In the genomic region with DNA sequence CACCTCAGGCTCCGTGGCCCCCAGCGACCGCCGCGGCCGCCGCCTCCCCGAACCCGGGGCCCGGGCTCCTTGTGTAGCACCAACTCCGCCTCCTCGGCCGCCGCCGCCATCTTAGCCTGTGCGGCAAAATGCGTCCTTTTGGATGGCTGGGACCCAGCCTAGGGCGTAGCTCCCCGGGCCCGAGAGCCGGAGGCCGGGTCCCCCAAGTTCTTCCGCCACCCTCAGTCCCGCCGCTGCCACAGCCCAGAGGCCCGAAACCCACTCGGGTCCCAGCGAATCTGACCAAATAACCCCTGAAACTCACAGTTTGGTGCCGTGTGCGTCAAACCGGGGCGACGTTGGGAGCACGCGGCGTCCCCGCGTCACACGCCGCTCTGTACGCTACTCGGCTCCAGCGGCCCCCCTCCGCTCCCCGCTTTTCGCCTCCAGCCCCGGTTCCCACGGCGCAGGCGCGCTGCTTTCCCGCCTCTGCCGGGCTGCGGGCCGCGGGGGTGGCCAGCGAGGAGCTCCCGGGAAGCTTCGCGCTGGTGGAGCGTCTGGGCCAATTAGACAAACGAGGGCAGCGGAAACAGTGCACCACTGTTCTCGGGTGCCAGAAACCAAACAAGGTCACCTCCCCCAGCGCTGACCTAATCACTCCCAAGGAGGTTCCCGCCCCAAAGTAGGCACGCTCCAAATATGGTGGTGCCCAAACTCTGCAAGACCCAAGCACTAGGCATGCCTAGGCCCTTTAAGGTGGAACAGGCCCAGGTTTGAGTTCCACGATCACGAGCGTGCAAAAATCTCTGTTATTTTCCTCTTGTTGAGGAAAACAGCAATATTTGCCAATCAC, we compare ENCODE assay signal across 1 cellular context.
TF ChIP-seq lines count a peak whose summit lies in the region.

A gene (minus strand): TSS at position 350 of the 832 bp plus-strand sequence. CDS start 39,682 bp downstream, outside the sequence.

TF ChIP-seq in HepG2, 621 proteins besides CTCF, POLR2A, EP300 and RAD21 (continued from another document and continues in another):
- TF ChIP-seq, protein P1, sequence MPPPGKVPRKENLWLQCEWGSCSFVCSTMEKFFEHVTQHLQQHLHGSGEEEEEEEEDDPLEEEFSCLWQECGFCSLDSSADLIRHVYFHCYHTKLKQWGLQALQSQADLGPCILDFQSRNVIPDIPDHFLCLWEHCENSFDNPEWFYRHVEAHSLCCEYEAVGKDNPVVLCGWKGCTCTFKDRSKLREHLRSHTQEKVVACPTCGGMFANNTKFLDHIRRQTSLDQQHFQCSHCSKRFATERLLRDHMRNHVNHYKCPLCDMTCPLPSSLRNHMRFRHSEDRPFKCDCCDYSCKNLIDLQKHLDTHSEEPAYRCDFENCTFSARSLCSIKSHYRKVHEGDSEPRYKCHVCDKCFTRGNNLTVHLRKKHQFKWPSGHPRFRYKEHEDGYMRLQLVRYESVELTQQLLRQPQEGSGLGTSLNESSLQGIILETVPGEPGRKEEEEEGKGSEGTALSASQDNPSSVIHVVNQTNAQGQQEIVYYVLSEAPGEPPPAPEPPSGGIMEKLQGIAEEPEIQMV (CRISPR knock-in tag; IDR thresholded peaks at IDR 0.05; ENCODE audit: low read depth), result peak; percentile 81
- TF ChIP-seq THYN1 (CRISPR knock-in tag; IDR thresholded peaks at IDR 0.05; ENCODE audit: borderline replicate concordance, low read depth) (no peak), ZNF431 (CRISPR knock-in tag; IDR thresholded peaks at IDR 0.05; ENCODE audit: borderline replicate concordance, low read depth) (peak; percentile 66), HNRNPL (IDR thresholded peaks at IDR 0.05; ENCODE audit: low read depth, low read length) (no peak; the same call in 1 of the 2 replicates), PPARG (CRISPR knock-in tag; conservative IDR thresholded peaks at IDR 0.05) (0 out of 2 replicates have a peak, but pooled peaks have one; percentile 32), ZSCAN21 (CRISPR knock-in tag; IDR thresholded peaks at IDR 0.05; ENCODE audit: borderline replicate concordance) (peak; percentile 71), KLF12 (CRISPR knock-in tag; IDR thresholded peaks at IDR 0.05; ENCODE audit: borderline replicate concordance) (peak; percentile 39; the same call in 1 of the 2 replicates), ZNF761 (CRISPR knock-in tag; conservative IDR thresholded peaks at IDR 0.05) (peak; percentile 92), PCBP1 (IDR thresholded peaks at IDR 0.05; ENCODE audit: borderline replicate concordance, low read depth, low read length) (no peak), ONECUT2 (CRISPR knock-in tag; IDR thresholded peaks at IDR 0.05) (no peak), KDM3A (CRISPR knock-in tag; IDR thresholded peaks at IDR 0.05; ENCODE audit: low read depth) (peak; percentile 67; the same call in 1 of the 2 replicates), NFKB2 (CRISPR knock-in tag; IDR thresholded peaks at IDR 0.05; ENCODE audit: borderline replicate concordance) (peak; percentile 97), MLLT10 (CRISPR knock-in tag; IDR thresholded peaks at IDR 0.05) (no peak), RAD51 (IDR thresholded peaks at IDR 0.05; ENCODE audit: borderline replicate concordance) (no peak), SETDB1 (CRISPR knock-in tag; IDR thresholded peaks at IDR 0.05; ENCODE audit: borderline replicate concordance) (peak; percentile 63; the same call in 1 of the 2 replicates), NR2F1 (CRISPR knock-in tag; IDR thresholded peaks at IDR 0.05) (no peak), ZNF577 (CRISPR knock-in tag; IDR thresholded peaks at IDR 0.05; ENCODE audit: borderline replicate concordance, low read depth) (no peak), KLF11 (CRISPR knock-in tag; IDR thresholded peaks at IDR 0.05) (peak; percentile 88), ZNF670 (CRISPR knock-in tag; IDR thresholded peaks at IDR 0.05; ENCODE audit: borderline replicate concordance) (peak; percentile 84; the same call in 1 of the 2 replicates), ZNF550 (CRISPR knock-in tag; IDR thresholded peaks at IDR 0.05; ENCODE audit: borderline replicate concordance) (peak; percentile 51; the same call in 1 of the 2 replicates), CEBPG (CRISPR knock-in tag; IDR thresholded peaks at IDR 0.05) (peak; percentile 59; the same call in 1 of the 2 replicates), ARID2 (CRISPR knock-in tag; IDR thresholded peaks at IDR 0.05; ENCODE audit: borderline replicate concordance) (peak; percentile 58; the same call in 1 of the 2 replicates), ZMAT3 (CRISPR knock-in tag; conservative IDR thresholded peaks at IDR 0.05) (peak; percentile 93), MIXL1 (CRISPR knock-in tag; IDR thresholded peaks at IDR 0.05) (peak; percentile 91), ZSCAN31 (CRISPR knock-in tag; IDR thresholded peaks at IDR 0.05; ENCODE audit: low read depth) (no peak), ZNF547 (CRISPR knock-in tag; IDR thresholded peaks at IDR 0.05) (peak; percentile 93), ZNF543 (CRISPR knock-in tag; IDR thresholded peaks at IDR 0.05) (peak; percentile 92), U2AF2 (IDR thresholded peaks at IDR 0.05; ENCODE audit: low read depth, low read length) (no peak)
- TF ChIP-seq, protein P2, sequence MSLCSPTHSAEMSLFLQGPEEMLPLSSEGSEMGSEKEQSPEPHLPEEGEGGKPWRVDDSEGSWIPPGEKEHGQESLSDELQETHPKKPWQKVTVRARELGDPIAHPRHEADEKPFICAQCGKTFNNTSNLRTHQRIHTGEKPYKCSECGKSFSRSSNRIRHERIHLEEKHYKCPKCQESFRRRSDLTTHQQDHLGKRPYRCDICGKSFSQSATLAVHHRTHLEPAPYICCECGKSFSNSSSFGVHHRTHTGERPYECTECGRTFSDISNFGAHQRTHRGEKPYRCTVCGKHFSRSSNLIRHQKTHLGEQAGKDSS (CRISPR knock-in tag; IDR thresholded peaks at IDR 0.05; ENCODE audit: borderline replicate concordance, low read depth), result peak; percentile 73; the same call in 1 of the 2 replicates
- TF ChIP-seq, protein P3, sequence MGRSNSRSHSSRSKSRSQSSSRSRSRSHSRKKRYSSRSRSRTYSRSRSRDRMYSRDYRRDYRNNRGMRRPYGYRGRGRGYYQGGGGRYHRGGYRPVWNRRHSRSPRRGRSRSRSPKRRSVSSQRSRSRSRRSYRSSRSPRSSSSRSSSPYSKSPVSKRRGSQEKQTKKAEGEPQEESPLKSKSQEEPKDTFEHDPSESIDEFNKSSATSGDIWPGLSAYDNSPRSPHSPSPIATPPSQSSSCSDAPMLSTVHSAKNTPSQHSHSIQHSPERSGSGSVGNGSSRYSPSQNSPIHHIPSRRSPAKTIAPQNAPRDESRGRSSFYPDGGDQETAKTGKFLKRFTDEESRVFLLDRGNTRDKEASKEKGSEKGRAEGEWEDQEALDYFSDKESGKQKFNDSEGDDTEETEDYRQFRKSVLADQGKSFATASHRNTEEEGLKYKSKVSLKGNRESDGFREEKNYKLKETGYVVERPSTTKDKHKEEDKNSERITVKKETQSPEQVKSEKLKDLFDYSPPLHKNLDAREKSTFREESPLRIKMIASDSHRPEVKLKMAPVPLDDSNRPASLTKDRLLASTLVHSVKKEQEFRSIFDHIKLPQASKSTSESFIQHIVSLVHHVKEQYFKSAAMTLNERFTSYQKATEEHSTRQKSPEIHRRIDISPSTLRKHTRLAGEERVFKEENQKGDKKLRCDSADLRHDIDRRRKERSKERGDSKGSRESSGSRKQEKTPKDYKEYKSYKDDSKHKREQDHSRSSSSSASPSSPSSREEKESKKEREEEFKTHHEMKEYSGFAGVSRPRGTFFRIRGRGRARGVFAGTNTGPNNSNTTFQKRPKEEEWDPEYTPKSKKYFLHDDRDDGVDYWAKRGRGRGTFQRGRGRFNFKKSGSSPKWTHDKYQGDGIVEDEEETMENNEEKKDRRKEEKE (IDR thresholded peaks at IDR 0.05), result no peak
- TF ChIP-seq, protein P4, sequence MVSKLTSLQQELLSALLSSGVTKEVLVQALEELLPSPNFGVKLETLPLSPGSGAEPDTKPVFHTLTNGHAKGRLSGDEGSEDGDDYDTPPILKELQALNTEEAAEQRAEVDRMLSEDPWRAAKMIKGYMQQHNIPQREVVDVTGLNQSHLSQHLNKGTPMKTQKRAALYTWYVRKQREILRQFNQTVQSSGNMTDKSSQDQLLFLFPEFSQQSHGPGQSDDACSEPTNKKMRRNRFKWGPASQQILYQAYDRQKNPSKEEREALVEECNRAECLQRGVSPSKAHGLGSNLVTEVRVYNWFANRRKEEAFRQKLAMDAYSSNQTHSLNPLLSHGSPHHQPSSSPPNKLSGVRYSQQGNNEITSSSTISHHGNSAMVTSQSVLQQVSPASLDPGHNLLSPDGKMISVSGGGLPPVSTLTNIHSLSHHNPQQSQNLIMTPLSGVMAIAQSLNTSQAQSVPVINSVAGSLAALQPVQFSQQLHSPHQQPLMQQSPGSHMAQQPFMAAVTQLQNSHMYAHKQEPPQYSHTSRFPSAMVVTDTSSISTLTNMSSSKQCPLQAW (CRISPR knock-in tag; IDR thresholded peaks at IDR 0.05), result peak; percentile 95
- TF ChIP-seq, protein P5, sequence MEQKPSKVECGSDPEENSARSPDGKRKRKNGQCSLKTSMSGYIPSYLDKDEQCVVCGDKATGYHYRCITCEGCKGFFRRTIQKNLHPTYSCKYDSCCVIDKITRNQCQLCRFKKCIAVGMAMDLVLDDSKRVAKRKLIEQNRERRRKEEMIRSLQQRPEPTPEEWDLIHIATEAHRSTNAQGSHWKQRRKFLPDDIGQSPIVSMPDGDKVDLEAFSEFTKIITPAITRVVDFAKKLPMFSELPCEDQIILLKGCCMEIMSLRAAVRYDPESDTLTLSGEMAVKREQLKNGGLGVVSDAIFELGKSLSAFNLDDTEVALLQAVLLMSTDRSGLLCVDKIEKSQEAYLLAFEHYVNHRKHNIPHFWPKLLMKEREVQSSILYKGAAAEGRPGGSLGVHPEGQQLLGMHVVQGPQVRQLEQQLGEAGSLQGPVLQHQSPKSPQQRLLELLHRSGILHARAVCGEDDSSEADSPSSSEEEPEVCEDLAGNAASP (CRISPR knock-in tag; IDR thresholded peaks at IDR 0.05; ENCODE audit: borderline replicate concordance), result no peak
- TF ChIP-seq, protein P6, sequence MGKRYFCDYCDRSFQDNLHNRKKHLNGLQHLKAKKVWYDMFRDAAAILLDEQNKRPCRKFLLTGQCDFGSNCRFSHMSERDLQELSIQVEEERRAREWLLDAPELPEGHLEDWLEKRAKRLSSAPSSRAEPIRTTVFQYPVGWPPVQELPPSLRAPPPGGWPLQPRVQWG (CRISPR knock-in tag; IDR thresholded peaks at IDR 0.05; ENCODE audit: borderline replicate concordance, low read depth), result no peak
- TF ChIP-seq, protein P7, sequence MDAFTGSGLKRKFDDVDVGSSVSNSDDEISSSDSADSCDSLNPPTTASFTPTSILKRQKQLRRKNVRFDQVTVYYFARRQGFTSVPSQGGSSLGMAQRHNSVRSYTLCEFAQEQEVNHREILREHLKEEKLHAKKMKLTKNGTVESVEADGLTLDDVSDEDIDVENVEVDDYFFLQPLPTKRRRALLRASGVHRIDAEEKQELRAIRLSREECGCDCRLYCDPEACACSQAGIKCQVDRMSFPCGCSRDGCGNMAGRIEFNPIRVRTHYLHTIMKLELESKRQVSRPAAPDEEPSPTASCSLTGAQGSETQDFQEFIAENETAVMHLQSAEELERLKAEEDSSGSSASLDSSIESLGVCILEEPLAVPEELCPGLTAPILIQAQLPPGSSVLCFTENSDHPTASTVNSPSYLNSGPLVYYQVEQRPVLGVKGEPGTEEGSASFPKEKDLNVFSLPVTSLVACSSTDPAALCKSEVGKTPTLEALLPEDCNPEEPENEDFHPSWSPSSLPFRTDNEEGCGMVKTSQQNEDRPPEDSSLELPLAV (CRISPR knock-in tag; conservative IDR thresholded peaks at IDR 0.05; ENCODE audit: low read depth), result no peak
- TF ChIP-seq, protein P8, sequence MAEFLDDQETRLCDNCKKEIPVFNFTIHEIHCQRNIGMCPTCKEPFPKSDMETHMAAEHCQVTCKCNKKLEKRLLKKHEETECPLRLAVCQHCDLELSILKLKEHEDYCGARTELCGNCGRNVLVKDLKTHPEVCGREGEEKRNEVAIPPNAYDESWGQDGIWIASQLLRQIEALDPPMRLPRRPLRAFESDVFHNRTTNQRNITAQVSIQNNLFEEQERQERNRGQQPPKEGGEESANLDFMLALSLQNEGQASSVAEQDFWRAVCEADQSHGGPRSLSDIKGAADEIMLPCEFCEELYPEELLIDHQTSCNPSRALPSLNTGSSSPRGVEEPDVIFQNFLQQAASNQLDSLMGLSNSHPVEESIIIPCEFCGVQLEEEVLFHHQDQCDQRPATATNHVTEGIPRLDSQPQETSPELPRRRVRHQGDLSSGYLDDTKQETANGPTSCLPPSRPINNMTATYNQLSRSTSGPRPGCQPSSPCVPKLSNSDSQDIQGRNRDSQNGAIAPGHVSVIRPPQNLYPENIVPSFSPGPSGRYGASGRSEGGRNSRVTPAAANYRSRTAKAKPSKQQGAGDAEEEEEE (CRISPR knock-in tag; IDR thresholded peaks at IDR 0.05; ENCODE audit: borderline replicate concordance), result no peak
- TF ChIP-seq, protein P9, sequence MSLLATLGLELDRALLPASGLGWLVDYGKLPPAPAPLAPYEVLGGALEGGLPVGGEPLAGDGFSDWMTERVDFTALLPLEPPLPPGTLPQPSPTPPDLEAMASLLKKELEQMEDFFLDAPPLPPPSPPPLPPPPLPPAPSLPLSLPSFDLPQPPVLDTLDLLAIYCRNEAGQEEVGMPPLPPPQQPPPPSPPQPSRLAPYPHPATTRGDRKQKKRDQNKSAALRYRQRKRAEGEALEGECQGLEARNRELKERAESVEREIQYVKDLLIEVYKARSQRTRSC (CRISPR knock-in tag; IDR thresholded peaks at IDR 0.05; ENCODE audit: low read depth), result peak; percentile 91
- TF ChIP-seq, protein P10, sequence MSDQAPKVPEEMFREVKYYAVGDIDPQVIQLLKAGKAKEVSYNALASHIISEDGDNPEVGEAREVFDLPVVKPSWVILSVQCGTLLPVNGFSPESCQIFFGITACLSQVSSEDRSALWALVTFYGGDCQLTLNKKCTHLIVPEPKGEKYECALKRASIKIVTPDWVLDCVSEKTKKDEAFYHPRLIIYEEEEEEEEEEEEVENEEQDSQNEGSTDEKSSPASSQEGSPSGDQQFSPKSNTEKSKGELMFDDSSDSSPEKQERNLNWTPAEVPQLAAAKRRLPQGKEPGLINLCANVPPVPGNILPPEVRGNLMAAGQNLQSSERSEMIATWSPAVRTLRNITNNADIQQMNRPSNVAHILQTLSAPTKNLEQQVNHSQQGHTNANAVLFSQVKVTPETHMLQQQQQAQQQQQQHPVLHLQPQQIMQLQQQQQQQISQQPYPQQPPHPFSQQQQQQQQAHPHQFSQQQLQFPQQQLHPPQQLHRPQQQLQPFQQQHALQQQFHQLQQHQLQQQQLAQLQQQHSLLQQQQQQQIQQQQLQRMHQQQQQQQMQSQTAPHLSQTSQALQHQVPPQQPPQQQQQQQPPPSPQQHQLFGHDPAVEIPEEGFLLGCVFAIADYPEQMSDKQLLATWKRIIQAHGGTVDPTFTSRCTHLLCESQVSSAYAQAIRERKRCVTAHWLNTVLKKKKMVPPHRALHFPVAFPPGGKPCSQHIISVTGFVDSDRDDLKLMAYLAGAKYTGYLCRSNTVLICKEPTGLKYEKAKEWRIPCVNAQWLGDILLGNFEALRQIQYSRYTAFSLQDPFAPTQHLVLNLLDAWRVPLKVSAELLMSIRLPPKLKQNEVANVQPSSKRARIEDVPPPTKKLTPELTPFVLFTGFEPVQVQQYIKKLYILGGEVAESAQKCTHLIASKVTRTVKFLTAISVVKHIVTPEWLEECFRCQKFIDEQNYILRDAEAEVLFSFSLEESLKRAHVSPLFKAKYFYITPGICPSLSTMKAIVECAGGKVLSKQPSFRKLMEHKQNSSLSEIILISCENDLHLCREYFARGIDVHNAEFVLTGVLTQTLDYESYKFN (CRISPR knock-in tag; conservative IDR thresholded peaks at IDR 0.05), result peak; percentile 60
- TF ChIP-seq, protein P11, sequence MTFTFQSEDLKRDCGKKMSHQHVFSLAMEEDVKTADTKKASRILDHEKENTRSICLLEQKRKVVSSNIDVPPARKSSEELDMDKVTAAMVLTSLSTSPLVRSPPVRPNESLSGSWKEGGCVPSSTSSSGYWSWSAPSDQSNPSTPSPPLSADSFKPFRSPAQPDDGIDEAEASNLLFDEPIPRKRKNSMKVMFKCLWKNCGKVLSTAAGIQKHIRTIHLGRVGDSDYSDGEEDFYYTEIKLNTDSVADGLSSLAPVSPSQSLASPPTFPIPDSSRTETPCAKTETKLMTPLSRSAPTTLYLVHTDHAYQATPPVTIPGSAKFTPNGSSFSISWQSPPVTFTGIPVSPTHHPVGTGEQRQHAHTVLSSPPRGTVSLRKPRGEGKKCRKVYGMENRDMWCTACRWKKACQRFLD (CRISPR knock-in tag; IDR thresholded peaks at IDR 0.05; ENCODE audit: borderline replicate concordance), result peak; percentile 50; the same call in 1 of the 2 replicates
